Comparison of ENCODE assay signal across 13 cellular contexts in the genomic region with DNA sequence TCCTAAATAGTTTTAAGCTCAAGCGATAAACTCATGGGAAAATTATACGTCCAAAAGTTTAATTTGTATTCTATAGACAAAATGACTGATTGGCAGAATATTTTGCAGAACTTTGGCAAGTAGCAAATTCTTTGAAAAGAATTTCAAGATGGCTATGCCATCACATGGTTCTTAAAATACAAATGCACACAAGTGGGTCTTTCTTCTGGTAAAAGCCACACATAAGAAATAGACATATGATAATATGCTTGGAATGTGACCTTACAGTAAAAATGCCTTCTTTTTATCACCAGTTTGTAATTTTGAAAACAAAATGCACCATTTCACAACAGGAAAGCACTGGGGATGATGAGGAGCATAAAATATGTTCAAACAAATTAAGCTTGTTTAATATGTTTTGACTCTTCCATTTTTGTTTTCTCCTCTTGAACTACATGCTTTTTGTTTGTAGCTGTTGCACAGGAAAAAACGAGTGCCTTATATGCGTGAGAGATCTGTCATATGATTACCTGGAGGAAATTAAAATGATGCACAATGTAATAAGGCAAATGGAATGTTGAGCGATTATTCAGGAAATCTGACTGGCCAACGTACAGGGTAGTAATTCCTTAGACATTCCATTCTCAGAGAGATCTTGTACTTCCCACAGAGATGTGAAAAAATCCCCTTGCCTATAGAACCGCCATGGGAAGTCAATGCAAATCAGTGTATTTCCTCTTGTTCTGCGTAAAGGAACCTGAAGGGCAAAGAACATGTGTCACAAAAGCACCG.
DNase-seq lines count a peak whose midpoint lies in the region; TF ChIP-seq lines count a peak whose summit lies in the region.
"Had no signal": no experiment of that assay in that cellular context is flagged by ENCODE, and none has a peak within 500 bp of the region (broad histone marks: within the 10 kb centered on the region; RNA-seq: fewer than 3 reads in every experiment).

No MANE protein-coding gene starts in this region.

- H3K36me3 Mint-ChIP-seq in chondrocyte (ENCODE audit: low read depth) (no peaks in the 10 kb centered on the region), mesothelial cell of epicardium (no peaks in the 10 kb centered on the region)
- H3K36me3 Mint-ChIP-seq: activated naive CD4-positive, alpha-beta T cell treated with anti-CD3 and anti-CD28 coated beads, Interleukin-2, amount 50 U/mL, for 72 hours had no signal

- peak; percentile 91 for DNase-seq in Daoy (ENCODE audit: low read depth)
- DNase-seq in NCI-H226, result peak; percentile 95
- no peak for DNase-seq in chondrocyte (ENCODE audit: low spot score)
- no peak for DNase-seq in mesothelial cell of epicardium (ENCODE audit: low spot score in 2 of 2, unreplicated experiment in 2 of 2)
- no peak for DNase-seq in hepatic stellate cell (ENCODE audit: low spot score)
- DNase-seq in C1 segment of cervical spinal cord (lab: John Stamatoyannopoulos, UW), result no peak
- DNase-seq in HUDEP-2 (lab: John Stamatoyannopoulos, UW; ENCODE audit: unreplicated experiment in 76 of 76), result no peak
- no peak for DNase-seq in putamen (ENCODE audit: low spot score)
- DNase-seq: islet precursor cell; NCI-H2227 treated with DMSO at 0.1 percent for 48 hours; nucleus accumbens; stimulated activated CD4-positive, alpha-beta T cell treated with anti-CD3 and anti-CD28 coated beads, Interleukin-4, amount 100 ng/mL, for 1 hour had no signal

- H3K27ac Mint-ChIP-seq in chondrocyte (ENCODE audit: unreplicated experiment) (peak overlapping the region; percentile 59), mesothelial cell of epicardium (peak overlapping the region; percentile 91)
- H3K27ac Mint-ChIP-seq: activated naive CD4-positive, alpha-beta T cell treated with anti-CD3 and anti-CD28 coated beads, Interleukin-2, amount 50 U/mL, for 72 hours had no signal

- peaks cover 26% of the 10 kb centered on the region for H3K4me1 Mint-ChIP-seq in chondrocyte (ENCODE audit: low read depth)
- H3K4me1 Mint-ChIP-seq in mesothelial cell of epicardium, result peaks cover 11% of the 10 kb centered on the region

- H3K9me3 Mint-ChIP-seq in chondrocyte (ENCODE audit: low read depth), result peaks cover 6% of the 10 kb centered on the region
- H3K9me3 Mint-ChIP-seq in mesothelial cell of epicardium, result peaks cover 15% of the 10 kb centered on the region

- H3K4me3 Mint-ChIP-seq in chondrocyte (ENCODE audit: unreplicated experiment), result no peak overlapping the region
- H3K4me3 Mint-ChIP-seq in mesothelial cell of epicardium, result no peak overlapping the region

- no peaks in the 10 kb centered on the region for H3K27me3 Mint-ChIP-seq in chondrocyte (ENCODE audit: low read depth)
- no peaks in the 10 kb centered on the region for H3K27me3 Mint-ChIP-seq in mesothelial cell of epicardium (ENCODE audit: low read depth)

- no peak for TF ChIP-seq CTCF in chondrocyte (IDR thresholded peaks at IDR 0.05)
- TF ChIP-seq CTCF in mesothelial cell of epicardium (IDR thresholded peaks at IDR 0.05; ENCODE audit: unreplicated experiment), result no peak

Comparison
In these comparisons a context has a peak if more than half of its experiments do, and no peak if none do; other contexts are left out.
1. DNase-seq: peak in Daoy (single experiment) and NCI-H226 (single experiment); none in chondrocyte (single experiment), mesothelial cell of epicardium (0 of 2), hepatic stellate cell (single experiment), C1 segment of cervical spinal cord (0 of 14), HUDEP-2 (0 of 76) and putamen (single experiment).